Comparison of ENCODE assay signal across 8 cellular contexts in the genomic region with DNA sequence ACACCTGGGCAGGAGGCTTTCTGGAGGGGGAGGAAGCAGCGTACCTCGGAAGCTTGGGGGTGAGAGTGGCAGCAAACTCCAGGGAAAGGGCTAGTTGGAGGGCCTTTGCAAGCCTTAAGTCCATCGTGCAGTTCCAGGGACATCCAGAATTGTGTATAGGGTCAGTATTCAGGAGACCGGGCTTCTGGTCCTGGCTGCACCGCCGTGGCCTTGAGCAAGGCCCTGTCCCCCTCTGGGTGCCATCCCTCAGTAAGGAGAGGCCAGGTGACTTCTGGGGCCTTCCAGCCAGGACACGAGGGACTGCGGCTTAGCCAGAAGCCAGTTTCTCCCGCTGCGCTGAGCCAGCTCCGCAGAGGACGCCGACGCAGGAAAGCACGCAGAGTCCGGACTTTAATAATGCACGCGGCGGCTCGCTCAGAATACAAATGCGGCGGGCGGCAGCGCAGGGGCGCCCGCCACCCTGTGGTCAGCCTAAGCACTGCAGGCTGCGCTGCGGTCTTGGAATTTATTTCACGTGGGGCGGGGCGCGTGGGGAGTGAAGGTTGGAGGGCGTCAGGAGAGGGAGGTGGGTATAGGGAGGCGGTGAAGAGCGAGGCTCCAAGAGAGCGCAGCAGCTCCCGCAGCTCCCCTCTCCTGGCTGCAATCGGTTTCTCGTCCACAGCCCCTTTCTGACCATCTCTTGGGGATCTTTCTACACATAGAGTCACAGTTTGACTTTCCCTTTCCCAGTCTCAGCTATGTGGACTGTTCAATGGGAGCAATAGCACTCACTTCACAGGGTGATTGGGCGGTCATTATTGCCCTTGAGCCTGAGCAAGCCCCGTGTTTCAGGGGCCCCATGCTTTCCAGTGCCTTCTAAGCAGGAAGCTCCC.
DNase-seq lines count a peak whose midpoint lies in the region; ATAC-seq and TF ChIP-seq lines count a peak whose summit lies in the region.

No MANE protein-coding gene starts in this region.

- H3K4me1 ChIP-seq in Peyer's patch = no peaks in the 10 kb centered on the region
- H3K4me1 ChIP-seq in thoracic aorta (ENCODE audit: control insufficient read depth in 1 of 2, low read depth in 2 of 2) = no peaks in the 10 kb centered on the region

- no peaks in the 10 kb centered on the region for H3K27me3 ChIP-seq in Peyer's patch
- H3K27me3 ChIP-seq in thoracic aorta (replicated peaks; ENCODE audit: insufficient read depth) = no peaks in the 10 kb centered on the region

- H3K4me3 ChIP-seq in Peyer's patch = peak overlapping the region in 1 of 4 donors; percentile 24
- peak overlapping the region; percentile 54 for H3K4me3 ChIP-seq in thoracic aorta

- peak; percentile 92 for ATAC-seq in GM21360 (IDR thresholded peaks at IDR 0.05; ENCODE audit: unreplicated experiment)
- peak; percentile 89 for ATAC-seq in omental fat pad (ENCODE audit: low FRiP score)
- no peak for ATAC-seq in thoracic aorta (ENCODE audit: insufficient number of reproducible peaks, low FRiP score, low read depth)

- TF ChIP-seq POLR2A in Peyer's patch (IDR thresholded peaks at IDR 0.05) = no peak

- no peaks in the 10 kb centered on the region for H3K9me3 ChIP-seq in Peyer's patch
- no peaks in the 10 kb centered on the region for H3K9me3 ChIP-seq in thoracic aorta

- DNase-seq in DMS 273 (lab: John Stamatoyannopoulos, UW; ENCODE audit: unreplicated experiment) = peak; percentile 91
- DNase-seq in HT-29 (ENCODE audit: low spot score) = peak; percentile 77
- peak; percentile 29 to 70 (median 68) for DNase-seq in Peyer's patch
- peak; percentile 31 for DNase-seq in activated T-helper 9 cell treated with anti-CD3 and anti-CD28 coated beads, Interleukin-2, amount 50 U/mL, for 16 hours (ENCODE audit: low read depth)
- peak; percentile 30 for DNase-seq in foreskin melanocyte
- DNase-seq in omental fat pad (ENCODE audit: low spot score) = peak; percentile 45
- DNase-seq in thoracic aorta (ENCODE audit: low spot score) = peak; percentile 3

- H3K27ac ChIP-seq in Peyer's patch = no peak overlapping the region
- H3K27ac ChIP-seq in thoracic aorta = no peak overlapping the region

- TF ChIP-seq CTCF in Peyer's patch (IDR thresholded peaks at IDR 0.05) (peak; percentile 71 to 86 (median 80)), omental fat pad (IDR thresholded peaks at IDR 0.05) (peak in 1 of 3 donors; percentile 70), thoracic aorta (IDR thresholded peaks at IDR 0.05) (peak; percentile 83)

- no peaks in the 10 kb centered on the region for H3K36me3 ChIP-seq in Peyer's patch
- no peaks in the 10 kb centered on the region for H3K36me3 ChIP-seq in thoracic aorta

Comparison
In these comparisons a context has a peak if more than half of its experiments do, and no peak if none do; other contexts are left out.
1. DNase-seq: peak in every context shown above with its lines; median percentile 91 in DMS 273; 77 in HT-29; 68 in Peyer's patch; 45 in omental fat pad; 31 in activated T-helper 9 cell treated with anti-CD3 and anti-CD28 coated beads, Interleukin-2, amount 50 U/mL, for 16 hours; 30 in foreskin melanocyte; 3 in thoracic aorta.